In the genomic region with DNA sequence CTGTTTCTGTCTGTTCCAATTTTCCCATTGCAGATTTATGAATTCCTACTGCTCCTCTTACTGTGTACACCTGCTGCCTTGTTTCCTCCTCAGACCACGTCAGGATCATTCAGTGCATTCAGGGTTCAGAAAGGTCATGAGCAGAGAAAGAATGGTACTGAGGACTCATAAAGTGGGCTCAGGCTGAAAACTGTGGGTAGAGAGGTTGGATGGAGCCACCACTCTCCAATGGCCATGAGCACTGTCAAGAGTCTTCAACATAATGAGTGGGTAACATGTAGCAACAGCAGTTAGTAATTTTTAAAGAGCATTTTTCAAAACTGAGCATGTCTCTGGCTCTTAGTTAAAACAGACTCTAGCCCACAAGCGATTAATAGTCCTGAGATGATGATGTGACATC, we compare ENCODE assay signal across 22 cellular contexts.
"Had no signal": no experiment of that assay in that cellular context is flagged by ENCODE, and none has a peak within 500 bp of the region (broad histone marks: within the 10 kb centered on the region; RNA-seq: fewer than 3 reads in every experiment).

No MANE protein-coding gene starts in this region.

- H3K36me3 Mint-ChIP-seq: naive thymus-derived CD8-positive, alpha-beta T cell had no signal

- H3K27me3 Mint-ChIP-seq: central memory CD8-positive, alpha-beta T cell; stimulated activated naive B cell treated with anti-CD40 and anti-IgM and Interleukin-4, amounts not matched to agents 10 μg/mL and 1 μg/mL and 100 μg/mL, for 72 hours had no signal

- H3K9me3 Mint-ChIP-seq: central memory CD8-positive, alpha-beta T cell; naive thymus-derived CD8-positive, alpha-beta T cell had no signal

- H3K27ac Mint-ChIP-seq: stimulated activated naive B cell treated with anti-CD40 and anti-IgM and Interleukin-4, amounts not matched to agents 10 μg/mL and 1 μg/mL and 100 μg/mL, for 72 hours had no signal

- H3K4me3 ChIP-seq: gastroesophageal sphincter, heart left ventricle, mucosa of descending colon, sigmoid colon, transverse colon, uterus had no signal

- H3K9ac ChIP-seq: SK-N-SH had no signal

- ATAC-seq: esophagus mucosa; gastroesophageal sphincter; heart left ventricle; mucosa of descending colon; naive thymus-derived CD8-positive, alpha-beta T cell; stimulated activated naive B cell treated with anti-CD40 and anti-IgM and Interleukin-4, amounts not matched to agents 10 μg/mL and 1 μg/mL and 100 μg/mL, for 72 hours had no signal

- H3K9me3 ChIP-seq: gastroesophageal sphincter, heart left ventricle, mucosa of descending colon, sigmoid colon, SK-N-SH, spleen, transverse colon, uterus had no signal

- H3K4me2 ChIP-seq: SK-N-SH had no signal

- H3K4me3 Mint-ChIP-seq: central memory CD8-positive, alpha-beta T cell had no signal

- H3K4me1 ChIP-seq: sigmoid colon, transverse colon, uterus had no signal

- DNase-seq: activated CD4-positive, alpha-beta T cell treated with anti-CD3 and anti-CD28 coated beads, Interleukin-2, amount 50 U/mL, for 4 hours; activated naive CD4-positive, alpha-beta T cell treated with Interleukin-2 at 50 U/mL for 16 hours; aorta; cortex of kidney; effector CD8-positive, alpha-beta T cell; heart left ventricle; kidney glomerular epithelial cell; mesenchymal stem cell; mucosa of descending colon; naive thymus-derived CD8-positive, alpha-beta T cell; nucleus accumbens; sigmoid colon; SK-N-SH; spleen; stimulated activated CD4-positive, alpha-beta T cell treated with anti-CD3 and anti-CD28 coated beads, Interleukin-4, amount 100 ng/mL, for 4 hours; stimulated activated naive B cell treated with anti-CD40 and anti-IgM and Interleukin-4, amounts not matched to agents 10 μg/mL and 1 μg/mL and 100 μg/mL, for 72 hours; T1000; transverse colon; uterus had no signal

- H3K27ac ChIP-seq: gastroesophageal sphincter, sigmoid colon, transverse colon, uterus had no signal

- H3K36me3 ChIP-seq: gastroesophageal sphincter, sigmoid colon, transverse colon, uterus had no signal

- H3K27me3 ChIP-seq: gastroesophageal sphincter, heart left ventricle, sigmoid colon, spleen, transverse colon, uterus had no signal
